20 cellular contexts compared by ENCODE assay signal in genomic region chr5:11520241-11520929, GRCh38.
A peak's percentile ranks its signal among the peaks of the same experiment; 100 is the strongest.
DNase-seq lines count a peak whose midpoint lies in the region; ATAC-seq, FAIRE-seq and TF ChIP-seq lines count a peak whose summit lies in the region.
"Had no signal": no experiment of that assay in that cellular context is flagged by ENCODE, and none has a peak within 500 bp of the region (broad histone marks: within the 10 kb centered on the region; RNA-seq: fewer than 3 reads in every experiment).

No MANE protein-coding gene starts in this region.

- peaks cover 0 to 3% (median 0%) of the 10 kb centered on the region in 5 experiments for H3K9me3 Mint-ChIP-seq in brain
- H3K9me3 Mint-ChIP-seq: CD4-positive, alpha-beta T cell had no signal

- no peak for ATAC-seq in right lobe of liver
- ATAC-seq: HCT116, SK-N-SH treated with all-trans-retinoic acid at 6 μM for 48 hours had no signal

- no peaks in the 10 kb centered on the region for H3K9me3 ChIP-seq in right lobe of liver
- H3K9me3 ChIP-seq: BLaER1, Peyer's patch had no signal

- H3K4me1 ChIP-seq in right lobe of liver = no peaks in the 10 kb centered on the region
- H3K4me1 ChIP-seq: Peyer's patch had no signal

- no peak for TF ChIP-seq POLR2A in right lobe of liver (IDR thresholded peaks at IDR 0.05)

- H3K27ac ChIP-seq in right lobe of liver = no peak overlapping the region
- H3K27ac ChIP-seq: BLaER1, Peyer's patch had no signal

- H3K4me3 Mint-ChIP-seq in brain = peak overlapping the region in 2 of 5 experiments; percentile 6 to 12
- H3K4me3 Mint-ChIP-seq: CD4-positive, alpha-beta T cell had no signal

- FAIRE-seq in HTR-8/SVneo (lab: Jason Lieb, UNC) = peak; percentile 31
- FAIRE-seq: GM18507 had no signal

- intact Hi-C loops in right lobe of liver (cut with DNase I) = no loop called here

- TF ChIP-seq CTCF in brain (conservative IDR thresholded peaks at IDR 0.05) = no peak
- no peak for TF ChIP-seq CTCF in right lobe of liver (IDR thresholded peaks at IDR 0.05)

- no peaks in the 10 kb centered on the region for H3K36me3 ChIP-seq in right lobe of liver
- H3K36me3 ChIP-seq: BLaER1, Peyer's patch had no signal

- H3K27me3 ChIP-seq in right lobe of liver = no peaks in the 10 kb centered on the region
- H3K27me3 ChIP-seq: BLaER1, Peyer's patch had no signal

- no peaks in the 10 kb centered on the region for H3K36me3 Mint-ChIP-seq in brain

- 86% methylated on average over 1 of the region's 3 CpGs for WGBS in right lobe of liver (ENCODE audit: insufficient coverage, low coverage, low lambda C conversion rate, missing lambda C conversion rate)

- H3K27ac Mint-ChIP-seq in brain = peak overlapping the region in 3 of 5 experiments; percentile 19 to 86 (median 29)
- H3K27ac Mint-ChIP-seq: CD4-positive, alpha-beta T cell had no signal

- DNase-seq in HTR-8/SVneo (ENCODE audit: insufficient read length, low spot score) (no peak), NCI-H2171 treated with DMSO at 0.1 percent for 48 hours (lab: John Stamatoyannopoulos, UW) (peak; percentile 92), pons (ENCODE audit: low spot score) (peak; percentile 22), NCI-H2227 treated with DMSO at 0.1 percent for 48 hours (lab: John Stamatoyannopoulos, UW) (no peak), right lobe of liver (no peak), germinal center (ENCODE audit: low spot score) (no peak)
- DNase-seq: CD4-positive, alpha-beta T cell; COR-L47; GDM1; GOT3; Karpas-422; MV-4-11; NCI-H1105 treated with DMSO at 0.1 percent for 48 hours; NCI-H526; Peyer's patch had no signal

- H3K27me3 Mint-ChIP-seq in brain = no peaks in the 10 kb centered on the region
- H3K27me3 Mint-ChIP-seq: CD4-positive, alpha-beta T cell had no signal

- H3K4me1 Mint-ChIP-seq in brain = peaks cover 30% of the 10 kb centered on the region

- H3K4me3 ChIP-seq in right lobe of liver = no peak overlapping the region
- H3K4me3 ChIP-seq: BLaER1, Peyer's patch had no signal

Comparison
In these comparisons a context has a peak if more than half of its experiments do, and no peak if none do; other contexts are left out.
1. DNase-seq: peak in NCI-H2171 treated with DMSO at 0.1 percent for 48 hours (single experiment) and pons (single experiment); none in HTR-8/SVneo (single experiment), NCI-H2227 treated with DMSO at 0.1 percent for 48 hours (single experiment), right lobe of liver (0 of 3) and germinal center (single experiment).